ENCODE assay signal across 28 cellular contexts in the genomic region with DNA sequence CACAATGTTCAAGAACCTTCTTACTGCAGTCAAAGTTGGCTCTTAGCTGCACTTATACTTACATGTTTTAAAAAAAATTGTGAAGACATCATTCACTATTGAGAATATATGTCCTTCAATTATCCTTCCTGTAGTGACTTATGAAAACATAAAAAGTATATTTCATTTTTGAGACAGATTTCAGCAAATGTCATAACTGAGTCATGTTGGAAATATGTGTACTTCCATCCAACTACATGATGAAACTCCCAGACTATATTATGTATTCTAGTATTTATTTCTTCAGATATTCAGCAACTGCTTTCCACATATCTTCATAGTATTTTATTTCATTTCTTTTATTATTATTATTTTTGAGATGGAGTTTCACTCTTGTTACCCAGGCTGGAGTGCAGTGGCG.
A peak's percentile ranks its signal among the peaks of the same experiment; 100 is the strongest.
DNase-seq lines count a peak whose midpoint lies in the region; ATAC-seq, FAIRE-seq and TF ChIP-seq lines count a peak whose summit lies in the region.
"Had no signal": no experiment of that assay in that cellular context is flagged by ENCODE, and none has a peak within 500 bp of the region (broad histone marks: within the 10 kb centered on the region; RNA-seq: fewer than 3 reads in every experiment).

No MANE protein-coding gene starts in this region.

- TF ChIP-seq RAD21 in A549 (conservative IDR thresholded peaks at IDR 0.05 in 1 of 2, IDR thresholded peaks at IDR 0.05 in 1 of 2), result no peak

- H3K4me3 ChIP-seq in A549 (no peak overlapping the region), astrocyte of the spinal cord (ENCODE audit: low read depth, low read length) (no peak overlapping the region)
- H3K4me3 ChIP-seq: gastrocnemius medialis, mucosa of descending colon, right atrium auricular region, upper lobe of left lung had no signal

- no peaks in the 10 kb centered on the region for H3K36me3 Mint-ChIP-seq in T-helper 2 cell treated with Interferon-gamma antibody and Interleukin-4, amounts not matched to agents 5 μg/mL and 100 μg/mL, for 36 hours (ENCODE audit: low read depth)
- H3K36me3 Mint-ChIP-seq: CD8-positive, alpha-beta T cell had no signal

- H3K4me1 Mint-ChIP-seq in T-helper 2 cell treated with Interferon-gamma antibody and Interleukin-4, amounts not matched to agents 5 μg/mL and 100 μg/mL, for 36 hours (ENCODE audit: low read depth), result no peaks in the 10 kb centered on the region
- H3K4me1 Mint-ChIP-seq: central memory CD8-positive, alpha-beta T cell had no signal

- H3K9me3 ChIP-seq in A549, result 0 out of 3 replicates have a peak, but pooled peaks cover 4% of the 10 kb centered on the region
- H3K9me3 ChIP-seq: gastrocnemius medialis, mucosa of descending colon, neutrophil, right atrium auricular region, upper lobe of left lung had no signal

- H3K27me3 ChIP-seq in foreskin keratinocyte, result no peaks in the 10 kb centered on the region
- H3K27me3 ChIP-seq: gastrocnemius medialis, neutrophil, right atrium auricular region, upper lobe of left lung had no signal

- ATAC-seq in A549 (no peak), foreskin keratinocyte (peak; percentile 22), GM19452 (IDR thresholded peaks at IDR 0.05; ENCODE audit: unreplicated experiment) (no peak), HG02852 (IDR thresholded peaks at IDR 0.05; ENCODE audit: unreplicated experiment) (no peak), GM21515 (IDR thresholded peaks at IDR 0.05; ENCODE audit: unreplicated experiment) (no peak)
- ATAC-seq: activated CD4-positive, CD25-positive, alpha-beta regulatory T cell treated with anti-CD3 and anti-CD28 coated beads, Interleukin-2, amount 50 U/mL, for 24 hours; activated naive CD8-positive, alpha-beta T cell treated with anti-CD3 and anti-CD28 coated beads, Interleukin-2, amount 50 U/mL, for 24 hours; CD8-positive, alpha-beta T cell; gastrocnemius medialis; mucosa of descending colon had no signal

- CTCF ChIA-PET in A549 (lab: Yijun Ruan, JAX), result interaction anchor here (0.6 to 2.8 kb wide), 4 partner anchors 12 to 985 kb away, joined by 3 to 17 read pairs (median 4); no protein-coding TSS in a partner anchor

- FAIRE-seq in A549 (lab: Jason Lieb, UNC), result no peak
- FAIRE-seq in HTR-8/SVneo (lab: Jason Lieb, UNC), result peak; percentile 4

- in situ Hi-C loops in astrocyte of the spinal cord (cut with HindIII; ENCODE audit: low sequenced_read_pairs), result no loop called here

- H3K27ac ChIP-seq in A549 (peak overlapping the region; percentile 44 to 68; a peak in 5 of 6 replicates), foreskin keratinocyte (peak overlapping the region; percentile 72)
- H3K27ac ChIP-seq: gastrocnemius medialis, neutrophil, upper lobe of left lung had no signal

- DNase-seq in A549 (ENCODE audit: low read depth in 1 of 2, low spot score in 1 of 2) (no peak), HTR-8/SVneo (ENCODE audit: insufficient read length, low spot score) (no peak), astrocyte of the spinal cord (ENCODE audit: low read depth, low spot score) (peak; percentile 67), foreskin keratinocyte (peak in 1 of 2 donors; percentile 53)
- no peak for DNase-seq in T-helper 2 cell treated with Interferon-gamma antibody and Interleukin-4, amounts not matched to agents 5 μg/mL and 100 μg/mL, for 36 hours (ENCODE audit: low spot score)
- DNase-seq: activated naive CD8-positive, alpha-beta T cell treated with anti-CD3 and anti-CD28 coated beads, Interleukin-2, amount 50 U/mL, for 24 hours; CD8-positive, alpha-beta T cell; DND-41; effector CD8-positive, alpha-beta T cell; gastrocnemius medialis; H9; KG1; mucosa of descending colon; NCI-H1048; NCI-H2081; NCI-H510A treated with DMSO at 0.1 percent for 48 hours; SIG-M5; stimulated activated CD4-positive, alpha-beta T cell treated with anti-CD3 and anti-CD28 coated beads, Interleukin-1b, Interleukin-23, amount 100 ng/mL, for 48 hours; upper lobe of left lung had no signal

- no peaks in the 10 kb centered on the region for H3K27me3 Mint-ChIP-seq in T-helper 2 cell treated with Interferon-gamma antibody and Interleukin-4, amounts not matched to agents 5 μg/mL and 100 μg/mL, for 36 hours (ENCODE audit: low read depth)
- H3K27me3 Mint-ChIP-seq: central memory CD8-positive, alpha-beta T cell; stimulated activated naive CD8-positive, alpha-beta T cell treated with anti-CD3 and anti-CD28 coated beads, Interleukin-15, Interleukin-2, amounts not matched to agents 100 ng/mL and 50 ng/mL, for 24 hours had no signal

- POLR2A ChIA-PET in A549 (lab: Yijun Ruan, JAX), result interaction anchor here (2.5 kb wide), 1 partner anchor 8 kb away, joined by 9 read pairs; no protein-coding TSS in a partner anchor

- TF ChIP-seq EP300 in A549 (IDR thresholded peaks at IDR 0.05), result no peak

- no peak overlapping the region for H3K27ac Mint-ChIP-seq in T-helper 2 cell treated with Interferon-gamma antibody and Interleukin-4, amounts not matched to agents 5 μg/mL and 100 μg/mL, for 36 hours
- H3K27ac Mint-ChIP-seq: activated naive CD8-positive, alpha-beta T cell treated with anti-CD3 and anti-CD28 coated beads, Interleukin-2, amount 50 U/mL, for 24 hours; activated T-helper 2 cell treated with anti-CD3 and anti-CD28 coated beads, Interferon-gamma antibody, Interleukin-2, Interleukin-4, amounts not matched to agents 10 μg/mL and 5 μg/mL and 100 μg/mL, durations not matched to agents 14 hours and 24 hours and 36 hours; CD8-positive, alpha-beta T cell; H9; stimulated activated naive CD8-positive, alpha-beta T cell treated with anti-CD3 and anti-CD28 coated beads, Interleukin-15, Interleukin-2, amounts not matched to agents 100 ng/mL and 50 ng/mL, for 24 hours had no signal

- WGBS in A549 (ENCODE audit: missing lambda C conversion rate), result 100% methylated on average over 1 of the region's 1 CpG

- TF ChIP-seq POLR2A in A549 (IDR thresholded peaks at IDR 0.05; ENCODE audit: low read length), result no peak

- H3K4me3 Mint-ChIP-seq in T-helper 2 cell treated with Interferon-gamma antibody and Interleukin-4, amounts not matched to agents 5 μg/mL and 100 μg/mL, for 36 hours, result no peak overlapping the region
- H3K4me3 Mint-ChIP-seq: activated naive CD8-positive, alpha-beta T cell treated with anti-CD3 and anti-CD28 coated beads, Interleukin-2, amount 50 U/mL, for 24 hours; CD8-positive, alpha-beta T cell; central memory CD8-positive, alpha-beta T cell; H9; stimulated activated naive CD8-positive, alpha-beta T cell treated with anti-CD3 and anti-CD28 coated beads, Interleukin-15, Interleukin-2, amounts not matched to agents 100 ng/mL and 50 ng/mL, for 24 hours had no signal

- no peaks in the 10 kb centered on the region for H3K9me3 Mint-ChIP-seq in T-helper 2 cell treated with Interferon-gamma antibody and Interleukin-4, amounts not matched to agents 5 μg/mL and 100 μg/mL, for 36 hours
- H3K9me3 Mint-ChIP-seq: activated naive CD8-positive, alpha-beta T cell treated with anti-CD3 and anti-CD28 coated beads, Interleukin-2, amount 50 U/mL, for 24 hours; central memory CD8-positive, alpha-beta T cell had no signal

- H3K4me2 ChIP-seq in A549, result peak overlapping the region; percentile 42

- H3K4me1 ChIP-seq in A549, result peaks cover 16% of the 10 kb centered on the region
- peaks cover 18% of the 10 kb centered on the region for H3K4me1 ChIP-seq in foreskin keratinocyte

- TF ChIP-seq CTCF in A549 (IDR thresholded peaks at IDR 0.05) (no peak), astrocyte of the spinal cord (IDR thresholded peaks at IDR 0.05; ENCODE audit: low read depth, low read length) (no peak), foreskin keratinocyte (conservative IDR thresholded peaks at IDR 0.05) (no peak)

TF ChIP-seq in A549, 52 proteins besides CTCF, POLR2A, EP300 and RAD21:
- TF ChIP-seq JUNB (IDR thresholded peaks at IDR 0.05) (peak; percentile 38; the same call in 1 of the 2 replicates), REST (IDR thresholded peaks at IDR 0.05) (no peak), FOSL2 (IDR thresholded peaks at IDR 0.05) (no peak), FOSL2 (CRISPR knock-in tag; IDR thresholded peaks at IDR 0.05) (no peak), HOXB5 (CRISPR knock-in tag; IDR thresholded peaks at IDR 0.05) (no peak), FOSB (CRISPR knock-in tag; IDR thresholded peaks at IDR 0.05) (no peak)
